ENCODE assay signal across 15 cellular contexts in genomic region chr11:121580154-121580553, GRCh38.
"Had no signal": no experiment of that assay in that cellular context is flagged by ENCODE, and none has a peak within 500 bp of the region (broad histone marks: within the 10 kb centered on the region; RNA-seq: fewer than 3 reads in every experiment).

No MANE protein-coding gene starts in this region.

- H3K27me3 Mint-ChIP-seq: activated CD4-positive, alpha-beta T cell treated with anti-CD3 and anti-CD28 coated beads, Interleukin-2, amount 10 ng/mL, durations not matched to agents 24 days and 14 days had no signal

- DNase-seq: activated CD4-positive, alpha-beta T cell treated with anti-CD3 and anti-CD28 coated beads, Interleukin-2, amount 10 ng/mL, durations not matched to agents 24 days and 14 days; activated CD4-positive, CD25-positive, alpha-beta regulatory T cell; activated gamma-delta T cell treated with Interleukin-2 at 50 U/mL for 16 hours; dermis blood vessel endothelial cell; foreskin fibroblast; hippocampal formation; midbrain; stimulated activated CD4-positive, alpha-beta T cell treated with anti-CD3 and anti-CD28 coated beads, Interleukin-2, amount 100 ng/mL, for 24 hours; stimulated activated naive CD4-positive, alpha-beta T cell treated with Interleukin-2 at 50 U/mL for 16 hours; T1000 had no signal

- H3K4me1 ChIP-seq: prostate gland had no signal

- H3K27ac Mint-ChIP-seq: activated CD4-positive, alpha-beta T cell treated with anti-CD3 and anti-CD28 coated beads, Interleukin-2, amount 10 ng/mL, durations not matched to agents 24 days and 14 days; activated T-helper 1 cell treated with anti-CD3 and anti-CD28 coated beads, Interleukin-12 subunit alpha, Interleukin-12 subunit beta, Interleukin-2, Interleukin-4 antibody, amounts not matched to agents 30 ng/mL and 10 ng/mL and 1 ng/mL, durations not matched to agents 14 hours and 24 hours and 36 hours had no signal

- H3K4me3 Mint-ChIP-seq: activated CD4-positive, alpha-beta T cell treated with anti-CD3 and anti-CD28 coated beads, Interleukin-2, amount 10 ng/mL, durations not matched to agents 24 days and 14 days; activated T-helper 1 cell treated with anti-CD3 and anti-CD28 coated beads, Interleukin-12 subunit alpha, Interleukin-12 subunit beta, Interleukin-2, Interleukin-4 antibody, amounts not matched to agents 30 ng/mL and 10 ng/mL and 1 ng/mL, durations not matched to agents 14 hours and 24 hours and 36 hours had no signal

- H3K27ac ChIP-seq: epithelial cell of prostate, prostate gland, right atrium auricular region, tibial nerve had no signal

- H3K27me3 ChIP-seq: right atrium auricular region had no signal

- H3K4me3 ChIP-seq: prostate gland, right atrium auricular region, tibial nerve had no signal
